Comparison of ENCODE assay signal across 8 cellular contexts in genomic region chr7:95684037-95684436, GRCh38.
DNase-seq lines count a peak whose midpoint lies in the region; ATAC-seq and TF ChIP-seq lines count a peak whose summit lies in the region.

No MANE protein-coding gene starts in this region.

- no peak for TF ChIP-seq EP300 in ovary (IDR thresholded peaks at IDR 0.05)

- no peak overlapping the region for H2AFZ ChIP-seq in PC-3 (ENCODE audit: low read length)

- CTCF ChIA-PET in PC-3 (lab: Charles Lee) = interaction anchor here (0.6 to 2.3 kb wide), 10 partner anchors 74 to 172 kb away, joined by 3 to 50 read pairs (median 4); partner anchors contain the start of gene PDK4

- peak; percentile 63 for TF ChIP-seq CTCF in PC-3 (conservative IDR thresholded peaks at IDR 0.05; ENCODE audit: low read depth, low read length)
- peak; percentile 38 to 83 (median 55) for TF ChIP-seq CTCF in ovary (IDR thresholded peaks at IDR 0.05)

- no peaks in the 10 kb centered on the region for H3K27me3 ChIP-seq in PC-3 (ENCODE audit: low read length)
- no peaks in the 10 kb centered on the region for H3K27me3 ChIP-seq in ovary

- no peak overlapping the region for H3K9ac ChIP-seq in PC-3 (ENCODE audit: low read length)

- no TSS peak for BruUV-seq in PC-3 (replicated peaks; lab: Mats Ljungman, UMichigan)

- DNase-seq in NOMO-1 treated with DMSO at 0.1 percent for 48 hours (lab: John Stamatoyannopoulos, UW; ENCODE audit: unreplicated experiment) = peak; percentile 16
- no peak for DNase-seq in NOMO-1 treated with dmso at 0.1 percent for 144 hours (lab: John Stamatoyannopoulos, UW; ENCODE audit: unreplicated experiment)
- peak; percentile 61 for DNase-seq in PC-3
- peak; percentile 9 for DNase-seq in fibroblast of gingiva (ENCODE audit: low read depth)
- DNase-seq in ovary = no peak
- DNase-seq in posterior vena cava (ENCODE audit: low spot score) = no peak
- DNase-seq in stimulated activated CD4-positive, alpha-beta T cell treated with anti-CD3 and anti-CD28 coated beads, Interleukin-15, amount 100 ng/mL, for 24 hours = no peak

- POLR2A ChIA-PET in PC-3 (lab: Charles Lee; ENCODE audit: unreplicated experiment) = interaction anchor here (0.6 to 1.3 kb wide), 2 partner anchors 70 to 172 kb away, joined by 4 to 7 read pairs; no protein-coding TSS in a partner anchor

- H3K27ac ChIP-seq in PC-3 (ENCODE audit: low read length) (no peak overlapping the region), ovary (no peak overlapping the region)

- intact Hi-C loops in PC-3 (cut with micrococcal nuclease) = loop anchor here (1.0 to 2.0 kb wide), 2 partner anchors 75 to 139 kb away; no protein-coding TSS in a partner anchor
- intact Hi-C loops in ovary (cut with DNase I) = loop anchor here in 3 of 4 donors (5.0 to 10.0 kb wide), 4 partner anchors 89 to 157 kb away; partner anchors contain the start of gene PDK4 (in 1 of the 3)
- intact Hi-C loops in posterior vena cava (cut with DNase I) = loop anchor here (5.0 to 10.0 kb wide), 2 partner anchors 89 to 588 kb away; partner anchors contain the start of gene PDK4 (in 1 of the 2)

- 1 to 11% (median 3%) methylated on average over 2 of the region's 2 CpGs for WGBS in ovary, 3 donors

- no peak for TF ChIP-seq POLR2A in ovary (IDR thresholded peaks at IDR 0.05)

- H3F3A ChIP-seq in PC-3 (ENCODE audit: low read length, unreplicated experiment) = no peaks in the 10 kb centered on the region

- peak; percentile 66 for ATAC-seq in PC-3
- no peak for ATAC-seq in GM18909 (IDR thresholded peaks at IDR 0.05; ENCODE audit: poor library complexity, unreplicated experiment)

- H3K4me3 ChIP-seq in PC-3 (ENCODE audit: low read length) (no peak overlapping the region), ovary (no peak overlapping the region)

- H3K79me2 ChIP-seq in PC-3 (ENCODE audit: low read length) = no peaks in the 10 kb centered on the region

- no peak overlapping the region for H3K4me2 ChIP-seq in PC-3 (ENCODE audit: low read length)

- 0 out of 2 replicates have a peak, but pooled peaks cover 5% of the 10 kb centered on the region for H3K4me1 ChIP-seq in PC-3 (ENCODE audit: insufficient read depth, low read length)
- H3K4me1 ChIP-seq in ovary (ENCODE audit: insufficient read depth) = peaks cover 2% of the 10 kb centered on the region

- no peaks in the 10 kb centered on the region for H3K9me2 ChIP-seq in PC-3 (replicated peaks; ENCODE audit: low read length)

- no peaks in the 10 kb centered on the region for H4K20me1 ChIP-seq in PC-3 (ENCODE audit: low read length)

- H3K36me3 ChIP-seq in PC-3 (ENCODE audit: low read depth, low read length) = no peaks in the 10 kb centered on the region
- H3K36me3 ChIP-seq in ovary = no peaks in the 10 kb centered on the region

- H3K9me3 ChIP-seq in PC-3 (ENCODE audit: low read length) (no peaks in the 10 kb centered on the region), ovary (no peaks in the 10 kb centered on the region)

Comparison
In these comparisons a context has a peak if more than half of its experiments do, and no peak if none do; other contexts are left out.
1. DNase-seq: peak in NOMO-1 treated with DMSO at 0.1 percent for 48 hours (single experiment), PC-3 (single experiment) and fibroblast of gingiva (single experiment); none in NOMO-1 treated with dmso at 0.1 percent for 144 hours (single experiment), ovary (0 of 5), posterior vena cava (single experiment) and stimulated activated CD4-positive, alpha-beta T cell treated with anti-CD3 and anti-CD28 coated beads, Interleukin-15, amount 100 ng/mL, for 24 hours (single experiment).